1 cellular context compared by ENCODE assay signal in the genomic region with DNA sequence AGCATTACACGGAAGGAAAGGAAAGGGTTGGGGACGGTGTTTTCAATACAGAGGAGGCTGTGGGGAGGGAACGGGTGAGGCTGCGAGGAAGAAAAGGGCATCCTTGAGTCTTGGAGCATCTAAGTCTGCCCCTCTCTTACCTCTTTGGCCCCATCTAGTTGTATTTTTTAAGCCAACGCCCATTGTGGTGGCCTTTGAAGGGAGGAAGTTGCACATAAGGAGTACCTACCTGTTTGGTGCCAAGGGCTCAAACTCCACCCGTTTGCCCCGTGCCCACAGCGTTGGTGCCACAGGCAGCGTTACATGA.
TF ChIP-seq lines count a peak whose summit lies in the region.

No MANE protein-coding gene starts in this region.

TF ChIP-seq in GM12878, 131 proteins besides CTCF, POLR2A, EP300 and RAD21 (continued from another document):
- TF ChIP-seq PKNOX1 (IDR thresholded peaks at IDR 0.05) (no peak), ASH2L (IDR thresholded peaks at IDR 0.05; ENCODE audit: borderline replicate concordance, low read depth) (no peak)
